Comparison of ENCODE assay signal across 13 cellular contexts in the genomic region with DNA sequence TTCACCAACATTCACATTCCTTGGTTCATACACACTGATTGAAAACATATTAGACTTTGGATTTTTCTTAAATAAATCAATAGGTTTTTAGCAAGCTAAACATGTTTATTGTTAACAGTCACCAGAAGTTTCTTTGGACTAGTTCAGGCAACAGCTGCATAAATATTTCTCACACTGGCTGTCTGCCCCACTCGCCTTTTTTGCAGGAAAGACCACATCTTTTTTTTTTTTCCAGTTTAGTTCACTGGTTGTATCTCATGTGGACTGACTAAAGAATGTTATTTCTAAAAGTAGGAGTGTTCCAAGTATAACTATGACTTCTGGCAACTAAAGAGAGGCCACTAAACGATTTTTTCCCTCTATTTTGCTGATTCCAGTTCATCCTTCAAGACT. TPM values are rescaled to one million over a fixed set of nuclear protein-coding genes. Genes with fewer than 3 reads are reported as not detected.
A peak's percentile ranks its signal among the peaks of the same experiment; 100 is the strongest.
DNase-seq lines count a peak whose midpoint lies in the region; TF ChIP-seq lines count a peak whose summit lies in the region.
"Had no signal": no experiment of that assay in that cellular context is flagged by ENCODE, and none has a peak within 500 bp of the region (broad histone marks: within the 10 kb centered on the region; RNA-seq: fewer than 3 reads in every experiment).

No MANE protein-coding gene starts in this region.

- H3K4me3 ChIP-seq in GM23248 (no peak overlapping the region), coronary artery (no peak overlapping the region), smooth muscle cell (no peak overlapping the region)

- H3K9me2 ChIP-seq in GM23248 (ENCODE audit: insufficient read depth): no peaks in the 10 kb centered on the region

- peaks cover 0 to 5% (median 2%) of the 10 kb centered on the region in 7 donors for H3K9me3 Mint-ChIP-seq in CD14-positive monocyte
- H3K9me3 Mint-ChIP-seq: T-helper 1 cell treated with Interleukin-12 subunit alpha and Interleukin-12 subunit beta and Interleukin-4 antibody, amounts not matched to agents 30 μg/mL and 1 μg/mL, for 36 hours had no signal

- H3K9ac ChIP-seq in GM23248: no peak overlapping the region
- H3K9ac ChIP-seq in smooth muscle cell (ENCODE audit: low read depth): no peak overlapping the region

- no peak overlapping the region; the same call in 1 of the 2 replicates for H3K27ac ChIP-seq in GM23248
- peak overlapping the region; percentile 82 to 87 for H3K27ac ChIP-seq in coronary artery
- no peak overlapping the region for H3K27ac ChIP-seq in smooth muscle cell (ENCODE audit: low read depth)

- no peaks in the 10 kb centered on the region for H3K27me3 Mint-ChIP-seq in CD14-positive monocyte (ENCODE audit: low read depth in 3 of 3)

- in situ Hi-C loops in GM23248 (cut with MboI): no loop called here

- H3K4me2 ChIP-seq in GM23248 (ENCODE audit: unreplicated experiment): no peak overlapping the region
- H3K4me2 ChIP-seq in smooth muscle cell: no peak overlapping the region

- no peaks in the 10 kb centered on the region for H4K20me1 ChIP-seq in GM23248 (ENCODE audit: insufficient read depth)
- no peaks in the 10 kb centered on the region for H4K20me1 ChIP-seq in smooth muscle cell (ENCODE audit: low read depth)

- no peaks in the 10 kb centered on the region for H3K36me3 Mint-ChIP-seq in CD14-positive monocyte

- H3K36me3 ChIP-seq in GM23248 (ENCODE audit: low read depth): no peaks in the 10 kb centered on the region
- no peaks in the 10 kb centered on the region for H3K36me3 ChIP-seq in smooth muscle cell (ENCODE audit: low read depth)

- 10 to 11% methylated on average over 2 of the region's 2 CpGs for WGBS in GM23248 (ENCODE audit: low coverage in 1 of 2, low lambda C conversion rate in 2 of 2, missing lambda C conversion rate in 2 of 2), 2 experiments
- 63% methylated on average over 2 of the region's 2 CpGs for WGBS in smooth muscle cell (ENCODE audit: low lambda C conversion rate)

- H3K79me2 ChIP-seq in GM23248 (ENCODE audit: insufficient read depth) (no peaks in the 10 kb centered on the region), smooth muscle cell (ENCODE audit: low read depth) (no peaks in the 10 kb centered on the region)

- no peak for TF ChIP-seq CTCF in coronary artery (IDR thresholded peaks at IDR 0.05)
- no peak for TF ChIP-seq CTCF in smooth muscle cell (IDR thresholded peaks at IDR 0.05; ENCODE audit: borderline replicate concordance, insufficient read depth, poor library complexity, severe bottlenecking)
- no peak for TF ChIP-seq CTCF in CD14-positive monocyte (IDR thresholded peaks at IDR 0.05)

- DNase-seq in GM23248: peak; percentile 32
- no peak for DNase-seq in coronary artery (ENCODE audit: low spot score)
- peak; percentile 56 for DNase-seq in iris pigment epithelial cell (ENCODE audit: low read depth)
- no peak for DNase-seq in smooth muscle cell (lab: John Stamatoyannopoulos, UW; ENCODE audit: unreplicated experiment)
- DNase-seq in HT-29 (ENCODE audit: low spot score): no peak
- DNase-seq in HPDE6-E6E7 (ENCODE audit: extremely low spot score): no peak
- DNase-seq in NCI-H2171 (lab: John Stamatoyannopoulos, UW): no peak
- DNase-seq in CD14-positive monocyte (ENCODE audit: low spot score): no peak
- DNase-seq: activated CD4-positive, alpha-beta T cell treated with anti-CD3 and anti-CD28 coated beads, Interleukin-2, amount 50 U/mL, for 1 hour; central memory CD4-positive, alpha-beta T cell; kidney; NCI-H2107 had no signal

- peak overlapping the region; percentile 32 for H2AFZ ChIP-seq in GM23248
- H2AFZ ChIP-seq in smooth muscle cell (ENCODE audit: low read depth): peak overlapping the region; percentile 59

- H3F3A ChIP-seq in GM23248 (ENCODE audit: insufficient read depth) (peaks cover 11% of the 10 kb centered on the region), smooth muscle cell (ENCODE audit: low read depth) (no peaks in the 10 kb centered on the region)

- H3K27me3 ChIP-seq in GM23248 (replicated peaks; ENCODE audit: insufficient read depth) (no peaks in the 10 kb centered on the region), smooth muscle cell (ENCODE audit: low read depth) (no peaks in the 10 kb centered on the region)

- H3K4me1 Mint-ChIP-seq in CD14-positive monocyte: peaks cover 4% of the 10 kb centered on the region

- no peaks in the 10 kb centered on the region for H3K9me3 ChIP-seq in GM23248 (ENCODE audit: low read depth)
- H3K9me3 ChIP-seq in smooth muscle cell (replicated peaks; ENCODE audit: low read depth): no peaks in the 10 kb centered on the region

- H3K4me3 Mint-ChIP-seq in CD14-positive monocyte: no peak overlapping the region
- H3K4me3 Mint-ChIP-seq: T-helper 1 cell treated with Interleukin-12 subunit alpha and Interleukin-12 subunit beta and Interleukin-4 antibody, amounts not matched to agents 30 μg/mL and 1 μg/mL, for 36 hours had no signal

- H3K4me1 ChIP-seq in GM23248 (ENCODE audit: insufficient read depth) (peaks cover 12% of the 10 kb centered on the region; the same call in 1 of the 2 replicates), smooth muscle cell (ENCODE audit: low read depth) (no peaks in the 10 kb centered on the region)

- intact Hi-C loops in CD14-positive monocyte (cut with micrococcal nuclease): no loop called here

- H3K27ac Mint-ChIP-seq in CD14-positive monocyte: no peak overlapping the region
- H3K27ac Mint-ChIP-seq: T-helper 1 cell treated with Interleukin-12 subunit alpha and Interleukin-12 subunit beta and Interleukin-4 antibody, amounts not matched to agents 30 μg/mL and 1 μg/mL, for 36 hours had no signal

RNA-seq across cellular contexts. Expression of gene SLC40A1, which starts 31.1 kb away (rescaled TPM):
- 0.25 TPM in 1 of 2 replicates, not detected in the other for total RNA-seq in GM23248 (2014; rRNA removed; shearing (Covaris generic))
- polyA plus RNA-seq in GM23248 (2016; fragmentation: Nextera tagmentation; extraction: Ambion mirVana) (0.15 and 0.28 TPM in 2 replicates), smooth muscle cell (8.7 and 9.1 TPM in 2 replicates), CD14-positive monocyte (10 to 100 TPM; 90.4 to 91.6 TPM)
- total RNA-seq in smooth muscle cell: 10.5 and 15.2 TPM in 2 replicates
- 85.1 and 87.6 TPM in 2 replicates for total RNA-seq in HT-29 (2014; rRNA removed; shearing (Covaris generic))

Comparison
In these comparisons a context has a peak if more than half of its experiments do, and no peak if none do; other contexts are left out.
1. DNase-seq: peak in GM23248 (single experiment) and iris pigment epithelial cell (single experiment); none in coronary artery (single experiment), smooth muscle cell (single experiment), HT-29 (single experiment), HPDE6-E6E7 (single experiment), NCI-H2171 (single experiment) and CD14-positive monocyte (single experiment).
2. H3K27ac ChIP-seq: peak in coronary artery (2 of 2); none in GM23248 (single experiment) and smooth muscle cell (single experiment).